ENCODE assay signal across 1 cellular context in genomic region chr3:13262493-13263211, GRCh38.
TF ChIP-seq lines count a peak whose summit lies in the region.

No MANE protein-coding gene starts in this region.

TF ChIP-seq in HepG2, 621 proteins besides CTCF, POLR2A, EP300 and RAD21 (continued from another document and continues in another):
- no peak for TF ChIP-seq MLXIP (CRISPR knock-in tag; IDR thresholded peaks at IDR 0.05; ENCODE audit: borderline replicate concordance)
- 0 out of 2 replicates have a peak, but pooled peaks have one; percentile 22 for TF ChIP-seq ZNF841 (CRISPR knock-in tag; IDR thresholded peaks at IDR 0.05; ENCODE audit: borderline replicate concordance)
- peak; percentile 95 for TF ChIP-seq ZNF775 (CRISPR knock-in tag; IDR thresholded peaks at IDR 0.05; ENCODE audit: borderline replicate concordance)
- no peak for TF ChIP-seq ZFP37 (CRISPR knock-in tag; IDR thresholded peaks at IDR 0.05; ENCODE audit: borderline replicate concordance)
- peak; percentile 77 for TF ChIP-seq TBL1XR1 (IDR thresholded peaks at IDR 0.05; ENCODE audit: borderline replicate concordance, low read length, partially characterized antibody)
- TF ChIP-seq ZSCAN20 (CRISPR knock-in tag; IDR thresholded peaks at IDR 0.05; ENCODE audit: borderline replicate concordance), result no peak
- peak; percentile 91 for TF ChIP-seq FOXK1 (CRISPR knock-in tag; IDR thresholded peaks at IDR 0.05; ENCODE audit: borderline replicate concordance, low read depth)
- TF ChIP-seq ZNF280D (CRISPR knock-in tag; IDR thresholded peaks at IDR 0.05), result peak; percentile 100
- no peak for TF ChIP-seq ZNF546 (CRISPR knock-in tag; conservative IDR thresholded peaks at IDR 0.05)
- TF ChIP-seq ZNF280B (CRISPR knock-in tag; IDR thresholded peaks at IDR 0.05; ENCODE audit: borderline replicate concordance), result no peak
- peak; percentile 81 for TF ChIP-seq MTA1 (CRISPR knock-in tag; IDR thresholded peaks at IDR 0.05; ENCODE audit: borderline replicate concordance)
- 0 out of 2 replicates have a peak, but pooled peaks have one; percentile 60 for TF ChIP-seq DDIT3 (CRISPR knock-in tag; IDR thresholded peaks at IDR 0.05)
- TF ChIP-seq ZNF660 (CRISPR knock-in tag; IDR thresholded peaks at IDR 0.05; ENCODE audit: borderline replicate concordance, low read depth), result no peak
- TF ChIP-seq MED1 (CRISPR knock-in tag; IDR thresholded peaks at IDR 0.05), result peak; percentile 96
- TF ChIP-seq REPIN1 (CRISPR knock-in tag; IDR thresholded peaks at IDR 0.05; ENCODE audit: borderline replicate concordance, low read depth), result peak; percentile 91; the same call in 1 of the 2 replicates
- peak; percentile 89 for TF ChIP-seq HOXA3 (CRISPR knock-in tag; IDR thresholded peaks at IDR 0.05)
- TF ChIP-seq SAP130 (CRISPR knock-in tag; IDR thresholded peaks at IDR 0.05; ENCODE audit: low read depth), result peak; percentile 94
- TF ChIP-seq ZBTB46 (CRISPR knock-in tag; IDR thresholded peaks at IDR 0.05; ENCODE audit: borderline replicate concordance), result 0 out of 2 replicates have a peak, but pooled peaks have one; percentile 66
- peak; percentile 67; the same call in 1 of the 2 replicates for TF ChIP-seq ZNF230 (CRISPR knock-in tag; IDR thresholded peaks at IDR 0.05)
- TF ChIP-seq MIER2 (CRISPR knock-in tag; IDR thresholded peaks at IDR 0.05), result peak; percentile 76; the same call in 1 of the 2 replicates
- peak; percentile 97; the same call in 1 of the 2 replicates for TF ChIP-seq ZKSCAN8 (CRISPR knock-in tag; IDR thresholded peaks at IDR 0.05; ENCODE audit: borderline replicate concordance)
- peak; percentile 80 for TF ChIP-seq SMAD3 (CRISPR knock-in tag; IDR thresholded peaks at IDR 0.05)
- TF ChIP-seq ZBTB14 (CRISPR knock-in tag; IDR thresholded peaks at IDR 0.05), result no peak
- peak; percentile 90 for TF ChIP-seq ZBTB37 (CRISPR knock-in tag; IDR thresholded peaks at IDR 0.05)
- TF ChIP-seq HNF1B (CRISPR knock-in tag; IDR thresholded peaks at IDR 0.05), result peak; percentile 100
- TF ChIP-seq ZNF460 (CRISPR knock-in tag; IDR thresholded peaks at IDR 0.05; ENCODE audit: borderline replicate concordance), result peak; percentile 57; the same call in 1 of the 2 replicates
- peak; percentile 30; the same call in 1 of the 2 replicates for TF ChIP-seq HOXD1 (CRISPR knock-in tag; IDR thresholded peaks at IDR 0.05)
- TF ChIP-seq ZNF275 (CRISPR knock-in tag; IDR thresholded peaks at IDR 0.05; ENCODE audit: borderline replicate concordance), result no peak
- peak; percentile 93 for TF ChIP-seq KDM6A (CRISPR knock-in tag; IDR thresholded peaks at IDR 0.05; ENCODE audit: low read depth)
- no peak for TF ChIP-seq POLR2G (IDR thresholded peaks at IDR 0.05; ENCODE audit: low read depth, low read length)
- peak; percentile 79; the same call in 1 of the 2 replicates for TF ChIP-seq ZBTB4 (CRISPR knock-in tag; IDR thresholded peaks at IDR 0.05; ENCODE audit: borderline replicate concordance)
- no peak for TF ChIP-seq SMARCE1 (IDR thresholded peaks at IDR 0.05; ENCODE audit: borderline replicate concordance)
- no peak for TF ChIP-seq PAWR (CRISPR knock-in tag; IDR thresholded peaks at IDR 0.05; ENCODE audit: borderline replicate concordance)
- TF ChIP-seq ZNF749 (CRISPR knock-in tag; IDR thresholded peaks at IDR 0.05; ENCODE audit: borderline replicate concordance), result no peak
- peak; percentile 83 for TF ChIP-seq ZBTB33 (CRISPR knock-in tag; IDR thresholded peaks at IDR 0.05)
